Comparison of ENCODE assay signal across 8 cellular contexts in the genomic region with DNA sequence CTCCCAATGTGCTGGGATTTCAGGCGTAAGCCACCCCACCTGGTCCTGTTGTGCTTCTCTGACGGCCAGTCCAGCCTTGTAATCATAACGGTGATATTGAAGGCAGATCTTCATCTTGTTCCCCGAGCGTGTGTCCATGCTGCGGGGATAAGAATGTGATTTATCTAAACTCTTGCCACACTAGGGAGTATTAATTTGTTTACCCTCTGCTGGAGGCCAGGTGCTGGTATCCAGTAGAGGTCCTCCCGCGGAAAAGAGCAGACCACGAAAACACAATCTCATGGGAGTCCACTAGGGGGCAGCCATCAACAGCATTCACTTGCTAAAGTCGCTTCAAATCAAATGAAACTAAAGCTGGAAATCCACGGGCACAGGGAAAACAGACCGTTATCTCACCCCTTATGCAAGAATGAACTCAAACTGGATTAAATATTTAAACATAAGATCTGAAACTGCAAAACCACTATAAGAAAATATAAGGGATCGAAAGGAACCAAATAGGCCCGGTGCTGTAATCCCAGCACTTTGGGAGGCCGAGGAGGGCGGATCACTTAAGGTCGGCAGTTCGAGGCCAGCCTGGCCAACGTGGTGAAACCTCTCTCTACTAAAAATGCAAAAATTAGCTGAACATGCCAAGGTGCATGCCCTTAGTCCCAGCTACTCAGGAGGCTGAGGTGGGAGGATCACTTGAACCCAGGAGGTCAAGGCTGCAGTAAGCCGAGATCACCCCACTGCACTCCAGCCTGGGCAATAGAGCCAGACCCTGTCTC. TPM values are rescaled to one million over a fixed set of nuclear protein-coding genes. Genes with fewer than 3 reads are reported as not detected.
A peak's percentile ranks its signal among the peaks of the same experiment; 100 is the strongest.
DNase-seq lines count a peak whose midpoint lies in the region; ATAC-seq and TF ChIP-seq lines count a peak whose summit lies in the region.

No MANE protein-coding gene starts in this region.

- ATAC-seq in left lobe of liver (peak; percentile 99), GM19023 (IDR thresholded peaks at IDR 0.05; ENCODE audit: unreplicated experiment) (no peak)

- TF ChIP-seq CTCF in AG09309 (IDR thresholded peaks at IDR 0.05; ENCODE audit: control insufficient read depth, insufficient read depth, low read depth, low read length, missing control alignments) (peak; percentile 92), choroid plexus epithelial cell (conservative IDR thresholded peaks at IDR 0.05; ENCODE audit: low read depth, low read length) (peak; percentile 96)

- intact Hi-C loops in activated CD4-positive, alpha-beta T cell treated with anti-CD3 and anti-CD28 coated beads, Interleukin-2, amount 10 ng/mL, durations not matched to agents 24 days and 14 days (cut with micrococcal nuclease) = loop anchor here (1.0 to 10.0 kb wide), 2 partner anchors 22 to 708 kb away; partner anchors contain the start of gene RBBP6

- H3K27me3 ChIP-seq in H7 (ENCODE audit: control insufficient read depth, insufficient read depth, low read length) = no peaks in the 10 kb centered on the region

- H3K9me3 Mint-ChIP-seq in activated CD4-positive, alpha-beta T cell treated with anti-CD3 and anti-CD28 coated beads, Interleukin-2, amount 10 ng/mL, durations not matched to agents 24 days and 14 days = no peaks in the 10 kb centered on the region

- peak overlapping the region; percentile 23 for H3K4me3 ChIP-seq in AG09309 (ENCODE audit: control insufficient read depth, low read depth, low read length)
- no peak overlapping the region for H3K4me3 ChIP-seq in H7 (ENCODE audit: insufficient read depth, low read depth, low read length)
- H3K4me3 ChIP-seq in choroid plexus epithelial cell (ENCODE audit: low read depth, low read length) = peak overlapping the region; percentile 13

- peaks cover 11% of the 10 kb centered on the region for H3K4me1 Mint-ChIP-seq in activated CD4-positive, alpha-beta T cell treated with anti-CD3 and anti-CD28 coated beads, Interleukin-2, amount 10 ng/mL, durations not matched to agents 24 days and 14 days

- H3K27me3 Mint-ChIP-seq in activated CD4-positive, alpha-beta T cell treated with anti-CD3 and anti-CD28 coated beads, Interleukin-2, amount 10 ng/mL, durations not matched to agents 24 days and 14 days = peaks cover 8% of the 10 kb centered on the region

- H3K4me3 Mint-ChIP-seq in activated CD4-positive, alpha-beta T cell treated with anti-CD3 and anti-CD28 coated beads, Interleukin-2, amount 10 ng/mL, durations not matched to agents 24 days and 14 days = peak overlapping the region; percentile 42

- H3K36me3 Mint-ChIP-seq in activated CD4-positive, alpha-beta T cell treated with anti-CD3 and anti-CD28 coated beads, Interleukin-2, amount 10 ng/mL, durations not matched to agents 24 days and 14 days (ENCODE audit: low read depth) = no peaks in the 10 kb centered on the region

- H3K27ac Mint-ChIP-seq in activated CD4-positive, alpha-beta T cell treated with anti-CD3 and anti-CD28 coated beads, Interleukin-2, amount 10 ng/mL, durations not matched to agents 24 days and 14 days = no peak overlapping the region

- H3K36me3 ChIP-seq in H7 (replicated peaks; ENCODE audit: control insufficient read depth, insufficient read depth, low read length) = no peaks in the 10 kb centered on the region

- DNase-seq in AG09309 (ENCODE audit: low read depth) = peak; percentile 76
- peak; percentile 73 for DNase-seq in H7
- DNase-seq in NCI-H526 treated with DMSO at 0.1 percent for 48 hours (lab: John Stamatoyannopoulos, UW) = peak; percentile 50
- peak; percentile 93 for DNase-seq in activated CD4-positive, alpha-beta T cell treated with anti-CD3 and anti-CD28 coated beads, Interleukin-2, amount 10 ng/mL, durations not matched to agents 24 days and 14 days
- DNase-seq in choroid plexus epithelial cell (ENCODE audit: low read depth) = peak; percentile 94
- DNase-seq in left lobe of liver (ENCODE audit: low spot score) = peak; percentile 87
- DNase-seq in stimulated activated CD4-positive, alpha-beta T cell treated with anti-CD3 and anti-CD28 coated beads, Interleukin-2, amount 100 ng/mL, for 48 hours = peak; percentile 69 to 78

RNA-seq across cellular contexts. Expression of gene RBBP6, which starts 22.3 kb away (rescaled TPM):
- 29.8 and 39.1 TPM in 2 replicates for total RNA-seq in H7 (2014; rRNA removed; shearing (Covaris generic))
- 65.7 and 73.8 TPM in 2 replicates for total RNA-seq in activated CD4-positive, alpha-beta T cell treated with anti-CD3 and anti-CD28 coated beads, Interleukin-2, amount 10 ng/mL, durations not matched to agents 24 days and 14 days
- 22.4 TPM for total RNA-seq in left lobe of liver
